ENCODE assay signal across 28 cellular contexts in the genomic region with DNA sequence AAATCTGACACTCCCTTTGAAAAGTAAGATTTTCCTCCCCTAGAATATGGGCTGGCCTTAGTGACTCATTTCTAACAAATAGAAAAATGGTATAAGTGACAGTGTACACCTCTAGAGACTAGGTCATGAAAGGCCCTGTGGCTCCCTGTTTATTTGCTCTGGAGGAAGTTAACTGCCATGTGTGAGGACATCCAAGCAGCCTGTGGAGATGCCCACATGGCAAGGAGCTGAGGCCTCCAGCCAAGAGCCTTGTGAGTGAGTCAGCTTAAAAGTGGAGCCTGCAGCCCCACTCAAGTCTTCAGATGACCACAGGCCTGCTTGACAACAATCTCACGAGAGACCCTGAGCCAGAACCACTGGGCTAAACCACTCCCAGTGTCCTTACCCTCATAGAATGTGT.
A peak's percentile ranks its signal among the peaks of the same experiment; 100 is the strongest.
DNase-seq lines count a peak whose midpoint lies in the region; ATAC-seq, FAIRE-seq and TF ChIP-seq lines count a peak whose summit lies in the region.
"Had no signal": no experiment of that assay in that cellular context is flagged by ENCODE, and none has a peak within 500 bp of the region (broad histone marks: within the 10 kb centered on the region; RNA-seq: fewer than 3 reads in every experiment).

No MANE protein-coding gene starts in this region.

- no peaks in the 10 kb centered on the region for H3K27me3 Mint-ChIP-seq in T-cell
- H3K27me3 Mint-ChIP-seq: progenitor cell of endocrine pancreas had no signal

- H3K4me3 Mint-ChIP-seq in T-cell: no peak overlapping the region
- H3K4me3 Mint-ChIP-seq: neural crest cell had no signal

- FAIRE-seq in RCC 7860 (lab: Jason Lieb, UNC): no peak
- FAIRE-seq: islet of Langerhans had no signal

- CTCF ChIA-PET in T-cell (lab: Charles Lee): interaction anchor here in 1 of 2 donors (0.6 kb wide), 1 partner anchor 1132 kb away, joined by 5 read pairs; no protein-coding TSS in a partner anchor

- DNase-seq in DMS53 (lab: John Stamatoyannopoulos, UW) (peak; percentile 71), HCEC 1CT (peak; percentile 17), RCC 7860 (ENCODE audit: low spot score) (peak; percentile 16), fibroblast of mammary gland (ENCODE audit: low read depth) (peak; percentile 59), T-cell (no peak), nucleus accumbens (lab: John Stamatoyannopoulos, UW) (no peak), NCI-H1436 treated with DMSO at 0.1 percent for 48 hours (lab: John Stamatoyannopoulos, UW) (no peak)
- DNase-seq: activated naive CD4-positive, alpha-beta T cell treated with anti-CD3 and anti-CD28 coated beads, Interleukin-2, amount 50 U/mL, for 16 hours; cerebellar nuclear complex; gastrocnemius medialis; GF-D8; hypothalamus; lower lobe of right lung; NCI-H187; NCI-H2227 treated with DMSO at 0.1 percent for 48 hours; NCI-H82; OCI-M1; SHP77; stimulated activated CD4-positive, alpha-beta T cell treated with anti-CD3 and anti-CD28 coated beads, Interleukin-1b, Interleukin-23, amount 100 ng/mL, for 48 hours; SW 1271; testis; uterus had no signal

- no peak overlapping the region for H3K27ac Mint-ChIP-seq in T-cell
- H3K27ac Mint-ChIP-seq: progenitor cell of endocrine pancreas had no signal

- peaks cover 3 to 5% (median 5%) of the 10 kb centered on the region in 3 donors for H3K4me1 Mint-ChIP-seq in T-cell
- H3K4me1 Mint-ChIP-seq: neural crest cell had no signal

- POLR2A ChIA-PET in T-cell (lab: Charles Lee): no interaction called here

- ATAC-seq in T-cell (replicated peaks in 1 of 4) (no peak), HG03432 (IDR thresholded peaks at IDR 0.05; ENCODE audit: unreplicated experiment) (no peak)
- ATAC-seq: gastrocnemius medialis, lower lobe of right lung had no signal

- no peak overlapping the region for H3K4me3 ChIP-seq in fibroblast of mammary gland (ENCODE audit: control insufficient read depth, low read depth, low read length)
- H3K4me3 ChIP-seq: BLaER1 treated with 17β-estradiol and CSF1 and Interleukin-3, amounts not matched to agents 10 nM and 100 nM; gastrocnemius medialis; lower lobe of right lung; skin epidermis; testis; uterus had no signal

- peaks cover 49% of the 10 kb centered on the region for H3K36me3 Mint-ChIP-seq in T-cell

- TF ChIP-seq CTCF in fibroblast of mammary gland (conservative IDR thresholded peaks at IDR 0.05; ENCODE audit: control insufficient read depth, insufficient read depth, low read depth, low read length): no peak

- no peaks in the 10 kb centered on the region for H3K9me3 Mint-ChIP-seq in T-cell
- H3K9me3 Mint-ChIP-seq: neural crest cell had no signal

Comparison
In these comparisons a context has a peak if more than half of its experiments do, and no peak if none do; other contexts are left out.
1. DNase-seq: peak in DMS53 (single experiment), HCEC 1CT (single experiment), RCC 7860 (single experiment) and fibroblast of mammary gland (single experiment); none in T-cell (0 of 34), nucleus accumbens (0 of 56) and NCI-H1436 treated with DMSO at 0.1 percent for 48 hours (single experiment).